In genomic region chr10:99532194-99532593, GRCh38 we compare ENCODE assay signal across 13 cellular contexts. TPM values are rescaled to one million over a fixed set of nuclear protein-coding genes. Genes with fewer than 3 reads are reported as not detected.
A peak's percentile ranks its signal among the peaks of the same experiment; 100 is the strongest.
DNase-seq lines count a peak whose midpoint lies in the region; TF ChIP-seq lines count a peak whose summit lies in the region.
"Had no signal": no experiment of that assay in that cellular context is flagged by ENCODE, and none has a peak within 500 bp of the region (broad histone marks: within the 10 kb centered on the region; RNA-seq: fewer than 3 reads in every experiment).

No MANE protein-coding gene starts in this region.

- DNase-seq in GF-D8 (lab: John Stamatoyannopoulos, UW) = peak; percentile 30
- no peak for DNase-seq in esophagus squamous epithelium (lab: John Stamatoyannopoulos, UW)
- peak; percentile 26 for DNase-seq in posterior vena cava (ENCODE audit: low spot score)
- DNase-seq in activated gamma-delta T cell treated with Interleukin-2 at 50 U/mL for 16 hours = no peak
- DNase-seq in inferior parietal cortex (ENCODE audit: extremely low spot score) = no peak
- DNase-seq in GM13976 (ENCODE audit: low spot score) = no peak
- DNase-seq: activated B cell treated with CpG ODN at 0.5 μM for 24 hours, NCI-H1694 treated with DMSO at 0.1 percent for 48 hours had no signal

- H3K27me3 ChIP-seq in KMS-11 (ENCODE audit: insufficient read depth, low read depth) (no peaks in the 10 kb centered on the region; the same call in 1 of the 2 replicates), esophagus squamous epithelium (peaks cover 18 to 100% (median 77%) of the 10 kb centered on the region in 4 donors)

- 32 to 36% methylated on average over 9 to 11 of the region's 11 CpGs for WGBS in esophagus squamous epithelium, 2 donors

- H3K4me1 ChIP-seq in KMS-11 (ENCODE audit: low read depth, poor library complexity, severe bottlenecking) (no peaks in the 10 kb centered on the region), esophagus squamous epithelium (peaks cover 31 to 73% (median 37%) of the 10 kb centered on the region in 3 donors)

- no peak for TF ChIP-seq POLR2A in esophagus squamous epithelium (IDR thresholded peaks at IDR 0.05)

- TF ChIP-seq CTCF in KMS-11 (conservative IDR thresholded peaks at IDR 0.05; ENCODE audit: low read depth, low read length) = no peak
- TF ChIP-seq CTCF in esophagus squamous epithelium (IDR thresholded peaks at IDR 0.05) = no peak
- TF ChIP-seq CTCF in GM13976 (IDR thresholded peaks at IDR 0.05; ENCODE audit: borderline replicate concordance, control extremely low read depth, extremely low read depth, insufficient read depth, missing control alignments) = no peak

- H4K20me1 ChIP-seq in KMS-11 (ENCODE audit: insufficient read depth) = no peaks in the 10 kb centered on the region

- H3K4me3 ChIP-seq in KMS-11 (IDR thresholded peaks at IDR 0.05; ENCODE audit: insufficient read depth, low read depth, low read length) (no peak overlapping the region), esophagus squamous epithelium (peak overlapping the region in 2 of 4 donors; percentile 29 to 57)

- H2AFZ ChIP-seq in KMS-11 (ENCODE audit: low read depth) = peak overlapping the region; percentile 50

- H3K9me3 ChIP-seq in esophagus squamous epithelium = no peaks in the 10 kb centered on the region

- intact Hi-C loops in esophagus squamous epithelium (cut with DNase I) = no loop called here
- intact Hi-C loops in posterior vena cava (cut with DNase I) = no loop called here

- H3K9ac ChIP-seq in KMS-11 = no peak overlapping the region

- in situ Hi-C loops in GM13976 (cut with MboI; ENCODE audit: low sequenced_read_pairs, unreplicated experiment) = no loop called here

- H3K4me2 ChIP-seq in KMS-11 = no peak overlapping the region

- no peaks in the 10 kb centered on the region for H3K36me3 ChIP-seq in KMS-11 (ENCODE audit: insufficient read depth)
- no peaks in the 10 kb centered on the region for H3K36me3 ChIP-seq in esophagus squamous epithelium

- no peaks in the 10 kb centered on the region for H3K79me2 ChIP-seq in KMS-11 (ENCODE audit: insufficient read depth, low read depth)

- H3K27ac ChIP-seq in KMS-11 (no peak overlapping the region), esophagus squamous epithelium (peak overlapping the region in 3 of 4 donors; percentile 8 to 32 (median 11))
- H3K27ac ChIP-seq: epithelial cell of prostate had no signal

RNA-seq across cellular contexts. Expression of gene NKX2-3, which starts 0.5 kb away (rescaled TPM):
- total RNA-seq in esophagus squamous epithelium (under 1 TPM in 2 of 4 donors, not detected in 2; 0.19 to 0.40 TPM), posterior vena cava (not detected)
- total RNA-seq: activated B cell treated with CpG ODN at 0.5 μM for 24 hours, bronchial epithelial cell, lower leg skin, Right ventricle myocardium superior had no signal

Comparison
In these comparisons a context has a peak if more than half of its experiments do, and no peak if none do; other contexts are left out.
1. DNase-seq: peak in GF-D8 (single experiment) and posterior vena cava (single experiment); none in esophagus squamous epithelium (single experiment), activated gamma-delta T cell treated with Interleukin-2 at 50 U/mL for 16 hours (single experiment), inferior parietal cortex (single experiment) and GM13976 (single experiment).